ENCODE assay signal across 11 cellular contexts in genomic region chr9:93814561-93814960, GRCh38.
DNase-seq lines count a peak whose midpoint lies in the region; TF ChIP-seq lines count a peak whose summit lies in the region.
"Had no signal": no experiment of that assay in that cellular context is flagged by ENCODE, and none has a peak within 500 bp of the region (broad histone marks: within the 10 kb centered on the region; RNA-seq: fewer than 3 reads in every experiment).

No MANE protein-coding gene starts in this region.

- TF ChIP-seq CTCF in GM10248 (IDR thresholded peaks at IDR 0.05; ENCODE audit: control extremely low read depth, extremely low read depth, low read depth, missing control alignments) (no peak), neural cell (IDR thresholded peaks at IDR 0.05; ENCODE audit: poor library complexity, severe bottlenecking) (peak; percentile 39), transverse colon (IDR thresholded peaks at IDR 0.05) (no peak)

- in situ Hi-C loops in SK-MEL-5 (cut with HindIII; ENCODE audit: low pct_unique_long_range_greater_than_20kb, low sequenced_read_pairs) (no loop called here), transverse colon (cut with MboI; ENCODE audit: low pct_ligation_motif_present in 1 of 4, low pct_unique_long_range_greater_than_20kb in 1 of 4, low sequenced_read_pairs in 3 of 4) (no loop called here)

- 31% methylated on average over 5 of the region's 5 CpGs; no CpG with 5 or more reads in 1 of the 2 donors for WGBS in transverse colon (ENCODE audit: low coverage in 1 of 2), 2 donors

- intact Hi-C loops in transverse colon (cut with DNase I; ENCODE audit: low total_unique reads), result no loop called here

- peak; percentile 6 for DNase-seq in GM10248 (ENCODE audit: extremely low spot score)
- DNase-seq in NCI-H1105 (lab: John Stamatoyannopoulos, UW), result peak; percentile 70
- peak; percentile 7 for DNase-seq in SK-MEL-5 (ENCODE audit: low read depth, low spot score)
- DNase-seq in transverse colon, result no peak
- no peak for DNase-seq in activated CD4-positive, CD25-positive, alpha-beta regulatory T cell treated with anti-CD3 and anti-CD28 coated beads, Interleukin-2, amount 50 U/mL, for 72 hours
- DNase-seq in globus pallidus (ENCODE audit: low spot score), result no peak
- DNase-seq in NOMO-1 treated with dmso at 0.1 percent for 144 hours (lab: John Stamatoyannopoulos, UW; ENCODE audit: unreplicated experiment), result no peak
- DNase-seq: cortex of kidney, thyroid gland had no signal

- TF ChIP-seq EP300 in neural cell (conservative IDR thresholded peaks at IDR 0.05; ENCODE audit: poor library complexity, severe bottlenecking) (peak; percentile 8), transverse colon (IDR thresholded peaks at IDR 0.05; ENCODE audit: low read depth) (no peak)

- H3K79me2 ChIP-seq in neural cell (replicated peaks; ENCODE audit: insufficient read depth, low read length), result no peaks in the 10 kb centered on the region

- no peaks in the 10 kb centered on the region for H3K4me1 ChIP-seq in transverse colon
- H3K4me1 ChIP-seq: thyroid gland had no signal

- CTCF ChIA-PET in GM10248 (lab: Yijun Ruan, JAX), result no interaction called here

- H3F3A ChIP-seq in neural cell (ENCODE audit: insufficient read depth, low read length, poor library complexity, severe bottlenecking), result no peaks in the 10 kb centered on the region

- POLR2A ChIA-PET in GM10248 (lab: Yijun Ruan, JAX), result no interaction called here

- peak overlapping the region; percentile 34 for H3K9ac ChIP-seq in neural cell (ENCODE audit: low read length)
- H3K9ac ChIP-seq: KMS-11 had no signal

- H4K20me1 ChIP-seq in neural cell (ENCODE audit: insufficient read depth), result no peaks in the 10 kb centered on the region

- H3K4me2 ChIP-seq in neural cell (ENCODE audit: low read length), result no peak overlapping the region
- H3K4me2 ChIP-seq: KMS-11 had no signal

- H3K27ac ChIP-seq in neural cell (ENCODE audit: low read length) (peak overlapping the region; percentile 35), transverse colon (no peak overlapping the region)
- H3K27ac ChIP-seq: KMS-11, thyroid gland had no signal

- H3K36me3 ChIP-seq in neural cell (ENCODE audit: insufficient read depth, low read length) (no peaks in the 10 kb centered on the region), transverse colon (no peaks in the 10 kb centered on the region)
- H3K36me3 ChIP-seq: thyroid gland had no signal

- TF ChIP-seq POLR2A in transverse colon (IDR thresholded peaks at IDR 0.05), result no peak

- H3K9me2 ChIP-seq in neural cell (ENCODE audit: insufficient read depth, low read length), result no peaks in the 10 kb centered on the region

- no peaks in the 10 kb centered on the region for H3K27me3 ChIP-seq in neural cell (ENCODE audit: insufficient read depth, low read depth, low read length)
- no peaks in the 10 kb centered on the region for H3K27me3 ChIP-seq in transverse colon
- H3K27me3 ChIP-seq: thyroid gland had no signal

- TF ChIP-seq RAD21 in neural cell (conservative IDR thresholded peaks at IDR 0.05), result no peak

- H2AFZ ChIP-seq in neural cell (ENCODE audit: low read depth, low read length), result no peak overlapping the region

- no peak overlapping the region for H3K4me3 ChIP-seq in neural cell (ENCODE audit: low read length)
- no peak overlapping the region for H3K4me3 ChIP-seq in transverse colon
- H3K4me3 ChIP-seq: thyroid gland had no signal

- H3K9me3 ChIP-seq in neural cell (ENCODE audit: low read length) (no peaks in the 10 kb centered on the region), transverse colon (no peaks in the 10 kb centered on the region)
- H3K9me3 ChIP-seq: thyroid gland had no signal

TF ChIP-seq in neural cell, 6 proteins besides CTCF, POLR2A, EP300 and RAD21:
- TF ChIP-seq REST (IDR thresholded peaks at IDR 0.05; ENCODE audit: borderline replicate concordance) (peak; percentile 2), POLR2AphosphoS5 (IDR thresholded peaks at IDR 0.05) (no peak)
TF ChIP-seq in neural cell: peak in this region for 1.

Comparison
In these comparisons a context has a peak if more than half of its experiments do, and no peak if none do; other contexts are left out.
1. DNase-seq: peak in GM10248 (single experiment), NCI-H1105 (single experiment) and SK-MEL-5 (single experiment); none in transverse colon (single experiment), activated CD4-positive, CD25-positive, alpha-beta regulatory T cell treated with anti-CD3 and anti-CD28 coated beads, Interleukin-2, amount 50 U/mL, for 72 hours (single experiment), globus pallidus (single experiment) and NOMO-1 treated with dmso at 0.1 percent for 144 hours (single experiment).